ENCODE assay signal across 26 cellular contexts in genomic region chr6:149305372-149305771, GRCh38.
"Had no signal": no experiment of that assay in that cellular context is flagged by ENCODE, and none has a peak within 500 bp of the region (broad histone marks: within the 10 kb centered on the region; RNA-seq: fewer than 3 reads in every experiment).

No MANE protein-coding gene starts in this region.

- H3K4me1 ChIP-seq: Peyer's patch had no signal

- H3K36me3 ChIP-seq: brain microvascular endothelial cell, Peyer's patch, SJCRH30, WERI-Rb-1 had no signal

- H3K27ac Mint-ChIP-seq: activated CD4-positive, alpha-beta T cell treated with anti-CD3 and anti-CD28 coated beads for 36 hours; activated CD8-positive, alpha-beta T cell treated with anti-CD3 and anti-CD28 coated beads, Interleukin-2, amount 10 ng/mL, durations not matched to agents 7 days and 5 days; activated naive CD8-positive, alpha-beta T cell had no signal

- ATAC-seq: activated CD4-positive, alpha-beta T cell treated with anti-CD3 and anti-CD28 coated beads for 36 hours; activated CD8-positive, alpha-beta T cell treated with anti-CD3 and anti-CD28 coated beads, Interleukin-2, amount 10 ng/mL, durations not matched to agents 7 days and 5 days; SK-N-SH treated with all-trans-retinoic acid at 6 μM for 48 hours had no signal

- DNase-seq: activated CD4-positive, alpha-beta T cell treated with anti-CD3 and anti-CD28 coated beads for 36 hours; activated CD4-positive, alpha-beta T cell treated with anti-CD3 and anti-CD28 coated beads, Interleukin-2, amount 50 U/mL, for 4 hours; activated CD8-positive, alpha-beta memory T cell treated with anti-CD3 and anti-CD28 coated beads, Interleukin-2, amount 50 U/mL, for 48 hours; activated CD8-positive, alpha-beta T cell treated with anti-CD3 and anti-CD28 coated beads, Interleukin-2, amount 10 ng/mL, durations not matched to agents 7 days and 5 days; activated effector memory CD4-positive, alpha-beta T cell treated with Interleukin-2 at 50 U/mL for 16 hours; activated naive CD4-positive, alpha-beta T cell; activated T-cell treated with anti-CD3 and anti-CD28 coated beads, Interleukin-2, amount 50 U/mL, for 1 hour; brain microvascular endothelial cell; cerebellar nuclear complex; KG1; NCI-H1092; NCI-H1417; NCI-H2029; NCI-H2107; NCI-H2171 treated with DMSO at 0.1 percent for 48 hours; NCI-H226; NCI-H526; NCI-H774; Peyer's patch; Right ventricle myocardium superior; SJCRH30; SW 1271; WERI-Rb-1 had no signal

- H3K4me3 Mint-ChIP-seq: activated CD4-positive, alpha-beta T cell treated with anti-CD3 and anti-CD28 coated beads for 36 hours; activated CD8-positive, alpha-beta T cell treated with anti-CD3 and anti-CD28 coated beads, Interleukin-2, amount 10 ng/mL, durations not matched to agents 7 days and 5 days; activated naive CD8-positive, alpha-beta T cell had no signal

- H3K36me3 Mint-ChIP-seq: activated naive CD8-positive, alpha-beta T cell had no signal

- H3K27ac ChIP-seq: brain microvascular endothelial cell, Peyer's patch, RWPE1, SJCRH30, WERI-Rb-1 had no signal

- H3K9me3 ChIP-seq: Peyer's patch, SJCRH30 had no signal

- H3K27me3 Mint-ChIP-seq: activated CD4-positive, alpha-beta T cell treated with anti-CD3 and anti-CD28 coated beads for 36 hours; activated naive CD8-positive, alpha-beta T cell had no signal

- H3K4me3 ChIP-seq: Peyer's patch, SJCRH30 had no signal

- H3K27me3 ChIP-seq: brain microvascular endothelial cell, Peyer's patch had no signal
